In genomic region chr9:121296213-121297127, GRCh38 we compare ENCODE assay signal across 1 cellular context.
A peak's percentile ranks its signal among the peaks of the same experiment; 100 is the strongest.
TF ChIP-seq lines count a peak whose summit lies in the region.

No MANE protein-coding gene starts in this region.

TF ChIP-seq in H1, 55 proteins besides CTCF, POLR2A, EP300 and RAD21 (continued from another document):
- TF ChIP-seq CHD7 (IDR thresholded peaks at IDR 0.05; ENCODE audit: insufficient replicate concordance, low read length), result no peak
- no peak for TF ChIP-seq SP2 (IDR thresholded peaks at IDR 0.05; ENCODE audit: low read length)
- TF ChIP-seq GTF2F1 (IDR thresholded peaks at IDR 0.05; ENCODE audit: borderline replicate concordance, low read depth, low read length), result no peak
- TF ChIP-seq JUND (IDR thresholded peaks at IDR 0.05; ENCODE audit: low read length), result no peak
- no peak for TF ChIP-seq CREB1 (IDR thresholded peaks at IDR 0.05)
- TF ChIP-seq SAP30 (IDR thresholded peaks at IDR 0.05; ENCODE audit: insufficient read depth, insufficient replicate concordance, low read length), result no peak
- TF ChIP-seq KDM1A (IDR thresholded peaks at IDR 0.05; ENCODE audit: borderline replicate concordance, low read length), result peak; percentile 83; the same call in 1 of the 2 replicates
- no peak for TF ChIP-seq KDM4A (IDR thresholded peaks at IDR 0.05; ENCODE audit: low read depth, low read length, severe bottlenecking)
- no peak for TF ChIP-seq BACH1 (IDR thresholded peaks at IDR 0.05; ENCODE audit: low read length)
